Comparison of ENCODE assay signal across 24 cellular contexts in the genomic region with DNA sequence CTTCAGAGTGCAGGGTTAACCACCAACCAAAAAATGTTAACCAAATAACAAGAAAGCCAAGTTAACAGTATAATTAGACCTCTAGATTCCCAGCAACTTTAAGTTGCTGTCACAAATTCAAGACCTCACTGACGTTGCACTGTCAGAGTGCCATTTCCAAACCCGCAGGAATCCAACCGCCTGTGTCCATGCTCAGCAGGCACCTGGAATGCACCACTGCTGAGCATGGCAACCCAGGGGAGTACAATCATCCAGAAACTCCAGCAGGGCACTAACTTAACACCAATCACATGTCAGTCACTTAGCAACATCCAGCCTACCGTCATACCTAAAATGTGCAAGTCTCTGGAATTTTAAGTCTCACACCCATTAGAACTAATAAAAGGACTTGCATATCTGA. TPM values are rescaled to one million over a fixed set of nuclear protein-coding genes. Genes with fewer than 3 reads are reported as not detected.
A peak's percentile ranks its signal among the peaks of the same experiment; 100 is the strongest.
DNase-seq lines count a peak whose midpoint lies in the region; ATAC-seq and TF ChIP-seq lines count a peak whose summit lies in the region.
"Had no signal": no experiment of that assay in that cellular context is flagged by ENCODE, and none has a peak within 500 bp of the region (broad histone marks: within the 10 kb centered on the region; RNA-seq: fewer than 3 reads in every experiment).

No MANE protein-coding gene starts in this region.

- H3K4me1 ChIP-seq in mucosa of descending colon (ENCODE audit: low read depth): peaks cover 25% of the 10 kb centered on the region
- H3K4me1 ChIP-seq: breast epithelium had no signal

- H3K9me3 Mint-ChIP-seq in chondrocyte (ENCODE audit: low read depth) (no peaks in the 10 kb centered on the region), type B pancreatic cell (no peaks in the 10 kb centered on the region)
- H3K9me3 Mint-ChIP-seq: endodermal cell had no signal

- peaks cover 49% of the 10 kb centered on the region for H3K4me1 Mint-ChIP-seq in chondrocyte (ENCODE audit: low read depth)
- peaks cover 25% of the 10 kb centered on the region for H3K4me1 Mint-ChIP-seq in type B pancreatic cell (ENCODE audit: unreplicated experiment)
- H3K4me1 Mint-ChIP-seq: activated CD4-positive, alpha-beta T cell treated with anti-CD3 and anti-CD28 coated beads for 36 hours had no signal

- H3K9me3 ChIP-seq in mucosa of descending colon: no peaks in the 10 kb centered on the region
- H3K9me3 ChIP-seq: BE2C, breast epithelium, SJSA1 had no signal

- H3K27me3 Mint-ChIP-seq in chondrocyte (ENCODE audit: low read depth): no peaks in the 10 kb centered on the region
- H3K27me3 Mint-ChIP-seq in type B pancreatic cell: peaks cover 40% of the 10 kb centered on the region
- H3K27me3 Mint-ChIP-seq: activated CD4-positive, alpha-beta T cell treated with anti-CD3 and anti-CD28 coated beads for 36 hours had no signal

- H3K36me3 Mint-ChIP-seq in chondrocyte (ENCODE audit: low read depth) (peaks cover 9% of the 10 kb centered on the region), type B pancreatic cell (peaks cover 12% of the 10 kb centered on the region)

- peak overlapping the region; percentile 65 for H3K27ac Mint-ChIP-seq in chondrocyte (ENCODE audit: unreplicated experiment)
- H3K27ac Mint-ChIP-seq in type B pancreatic cell: peak overlapping the region; percentile 15
- H3K27ac Mint-ChIP-seq: activated CD4-positive, alpha-beta T cell treated with anti-CD3 and anti-CD28 coated beads for 36 hours; endodermal cell had no signal

- H3K4me3 Mint-ChIP-seq in chondrocyte (ENCODE audit: unreplicated experiment): no peak overlapping the region
- H3K4me3 Mint-ChIP-seq in type B pancreatic cell: no peak overlapping the region
- H3K4me3 Mint-ChIP-seq: activated CD4-positive, alpha-beta T cell treated with anti-CD3 and anti-CD28 coated beads for 36 hours; endodermal cell had no signal

- TF ChIP-seq CTCF in chondrocyte (IDR thresholded peaks at IDR 0.05) (no peak), type B pancreatic cell (conservative IDR thresholded peaks at IDR 0.05) (no peak), mucosa of descending colon (IDR thresholded peaks at IDR 0.05) (no peak)

- intact Hi-C loops in mucosa of descending colon (cut with DNase I, micrococcal nuclease): no loop called here

- H3K36me3 ChIP-seq in mucosa of descending colon (ENCODE audit: low read depth): peaks cover 3% of the 10 kb centered on the region
- H3K36me3 ChIP-seq: breast epithelium, SJSA1 had no signal

- no peak overlapping the region for H3K4me3 ChIP-seq in mucosa of descending colon
- H3K4me3 ChIP-seq: breast epithelium, coronary artery, SJSA1 had no signal

- ATAC-seq in mucosa of descending colon: no peak
- ATAC-seq: activated CD4-positive, alpha-beta T cell treated with anti-CD3 and anti-CD28 coated beads for 36 hours; Panc1 had no signal

- peak; percentile 17 for DNase-seq in DMS53 (lab: John Stamatoyannopoulos, UW)
- DNase-seq in DMS53 treated with DMSO at 0.1 percent for 48 hours (lab: John Stamatoyannopoulos, UW; ENCODE audit: unreplicated experiment): no peak
- no peak for DNase-seq in chondrocyte (ENCODE audit: low spot score)
- DNase-seq in left kidney (ENCODE audit: low read depth, low spot score): peak; percentile 60
- DNase-seq in type B pancreatic cell (ENCODE audit: extremely low spot score, unreplicated experiment): no peak
- no peak for DNase-seq in mucosa of descending colon
- no peak for DNase-seq in inferior parietal cortex (ENCODE audit: extremely low spot score)
- DNase-seq in COLO829 (ENCODE audit: low spot score): no peak
- DNase-seq: 8988T; activated CD4-positive, alpha-beta T cell treated with anti-CD3 and anti-CD28 coated beads for 36 hours; activated effector memory CD4-positive, alpha-beta T cell treated with anti-CD3 and anti-CD28 coated beads, Interleukin-2, amount 50 U/mL, for 16 hours; BE2C; DND-41; endodermal cell; HCEC 1CT; mammary epithelial cell; NCI-H1436 treated with DMSO at 0.1 percent for 48 hours; NCI-H510A treated with DMSO at 0.1 percent for 48 hours; small intestine; stimulated activated CD4-positive, alpha-beta T cell treated with anti-CD3 and anti-CD28 coated beads, Interleukin-1b, Interleukin-23, amount 100 ng/mL, for 48 hours had no signal

RNA-seq across cellular contexts. Expression of gene SMCO4, which starts 48.9 kb away (rescaled TPM):
- 21.3 to 38.6 TPM (median 24.0 TPM) in 3 replicates for total RNA-seq in chondrocyte
- 18.2 and 28.3 TPM in 2 replicates for total RNA-seq in type B pancreatic cell (ENCODE audit: low replicate concordance)
- total RNA-seq in mucosa of descending colon: 10 to 100 TPM; 37.5 to 75.4 (median 41.5) TPM

Comparison
In these comparisons a context has a peak if more than half of its experiments do, and no peak if none do; other contexts are left out.
1. DNase-seq: peak in DMS53 (single experiment) and left kidney (single experiment); none in DMS53 treated with DMSO at 0.1 percent for 48 hours (single experiment), chondrocyte (single experiment), type B pancreatic cell (single experiment), mucosa of descending colon (0 of 3), inferior parietal cortex (single experiment) and COLO829 (single experiment).